ENCODE assay signal across 21 cellular contexts in the genomic region with DNA sequence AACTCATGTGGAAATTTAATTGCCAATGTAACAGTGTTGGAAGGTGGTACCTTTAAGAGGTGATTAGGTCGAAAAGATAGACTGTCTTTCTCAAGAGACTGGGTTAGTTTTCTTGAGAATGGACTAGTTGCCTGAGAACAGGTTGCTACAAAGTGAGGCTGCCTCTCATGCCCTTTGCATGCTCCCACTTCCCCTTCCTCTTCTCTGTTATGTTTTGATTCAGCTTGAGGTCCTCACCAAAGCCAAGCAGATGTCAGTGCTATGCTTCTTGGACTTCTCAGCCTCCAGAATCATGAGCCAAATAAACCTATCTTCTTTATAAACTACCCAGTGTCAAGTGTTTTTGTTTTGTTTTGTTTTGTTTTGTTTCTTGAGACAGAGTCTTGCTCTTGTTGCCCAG.
DNase-seq lines count a peak whose midpoint lies in the region; ATAC-seq, FAIRE-seq and TF ChIP-seq lines count a peak whose summit lies in the region.
"Had no signal": no experiment of that assay in that cellular context is flagged by ENCODE, and none has a peak within 500 bp of the region (broad histone marks: within the 10 kb centered on the region; RNA-seq: fewer than 3 reads in every experiment).

No MANE protein-coding gene starts in this region.

- peaks cover 12% of the 10 kb centered on the region for H3K27me3 Mint-ChIP-seq in memory B cell

- peaks cover 11% of the 10 kb centered on the region for H3K36me3 Mint-ChIP-seq in memory B cell

- H3K27ac Mint-ChIP-seq in memory B cell = no peak overlapping the region
- H3K27ac Mint-ChIP-seq: H9, nephron had no signal

- peak; percentile 98 for FAIRE-seq in GM12891 (lab: Jason Lieb, UNC)
- FAIRE-seq: islet of Langerhans had no signal

- TF ChIP-seq CTCF in GM20000 (IDR thresholded peaks at IDR 0.05; ENCODE audit: extremely low read depth, missing control alignments) (no peak), NB4 (IDR thresholded peaks at IDR 0.05; ENCODE audit: low read depth, low read length) (no peak)

- ATAC-seq in memory B cell (ENCODE audit: low read depth) = peak; percentile 82
- no peak for ATAC-seq in GM21381 (IDR thresholded peaks at IDR 0.05; ENCODE audit: unreplicated experiment)
- no peak for ATAC-seq in Right ventricle myocardium inferior
- ATAC-seq: heart right ventricle had no signal

- intact Hi-C loops in Right ventricle myocardium inferior (cut with DNase I) = no loop called here

- H3K9me3 Mint-ChIP-seq in memory B cell = peaks cover 19% of the 10 kb centered on the region

- no peak for DNase-seq in GM12891 (ENCODE audit: insufficient read length, low spot score)
- DNase-seq in GM20000 (ENCODE audit: low spot score) = peak; percentile 10
- peak; percentile 23 for DNase-seq in NB4 (ENCODE audit: low read depth)
- DNase-seq in memory B cell (ENCODE audit: low spot score in 2 of 2) = no peak
- no peak for DNase-seq in Right ventricle myocardium inferior (ENCODE audit: missing footprints)
- no peak for DNase-seq in NCI-H226
- DNase-seq: activated CD4-positive, alpha-beta T cell treated with anti-CD3 and anti-CD28 coated beads for 1 hour; C1 segment of cervical spinal cord; DMS53; H9; heart right ventricle; NCI-H1092 treated with DMSO at 0.1 percent for 48 hours; NCI-H82; Right ventricle myocardium superior; stimulated activated naive CD4-positive, alpha-beta T cell; trophoblast cell had no signal

- H3K4me3 ChIP-seq in NB4 (ENCODE audit: low read depth, low read length) = no peak overlapping the region
- H3K4me3 ChIP-seq: heart right ventricle, prostate gland, smooth muscle cell had no signal

- H3K4me1 Mint-ChIP-seq in memory B cell = peaks cover 13% of the 10 kb centered on the region

- H3K4me3 Mint-ChIP-seq in memory B cell = no peak overlapping the region
- H3K4me3 Mint-ChIP-seq: H9, nephron had no signal

- no peak for TF ChIP-seq POLR2A in GM12891 (IDR thresholded peaks at IDR 0.05; ENCODE audit: low read depth, low read length)
- no peak for TF ChIP-seq POLR2A in NB4 (IDR thresholded peaks at IDR 0.05; ENCODE audit: extremely low read depth, insufficient read length)

TF ChIP-seq in GM12891, 5 proteins besides CTCF, POLR2A, EP300 and RAD21:
- TF ChIP-seq TAF1 (IDR thresholded peaks at IDR 0.05; ENCODE audit: low read depth, low read length) (no peak), POU2F2 (IDR thresholded peaks at IDR 0.05; ENCODE audit: low read depth, low read length) (peak; percentile 88; the same call in 1 of the 2 replicates), PAX5 (IDR thresholded peaks at IDR 0.05; ENCODE audit: insufficient read depth, low read length, severe bottlenecking) (no peak), SPI1 (IDR thresholded peaks at IDR 0.05; ENCODE audit: low read depth, low read length) (peak; percentile 97)

Comparison
In these comparisons a context has a peak if more than half of its experiments do, and no peak if none do; other contexts are left out.
1. DNase-seq: peak in GM20000 (single experiment) and NB4 (single experiment); none in GM12891 (single experiment), memory B cell (0 of 2), Right ventricle myocardium inferior (single experiment) and NCI-H226 (single experiment).